In the genomic region with DNA sequence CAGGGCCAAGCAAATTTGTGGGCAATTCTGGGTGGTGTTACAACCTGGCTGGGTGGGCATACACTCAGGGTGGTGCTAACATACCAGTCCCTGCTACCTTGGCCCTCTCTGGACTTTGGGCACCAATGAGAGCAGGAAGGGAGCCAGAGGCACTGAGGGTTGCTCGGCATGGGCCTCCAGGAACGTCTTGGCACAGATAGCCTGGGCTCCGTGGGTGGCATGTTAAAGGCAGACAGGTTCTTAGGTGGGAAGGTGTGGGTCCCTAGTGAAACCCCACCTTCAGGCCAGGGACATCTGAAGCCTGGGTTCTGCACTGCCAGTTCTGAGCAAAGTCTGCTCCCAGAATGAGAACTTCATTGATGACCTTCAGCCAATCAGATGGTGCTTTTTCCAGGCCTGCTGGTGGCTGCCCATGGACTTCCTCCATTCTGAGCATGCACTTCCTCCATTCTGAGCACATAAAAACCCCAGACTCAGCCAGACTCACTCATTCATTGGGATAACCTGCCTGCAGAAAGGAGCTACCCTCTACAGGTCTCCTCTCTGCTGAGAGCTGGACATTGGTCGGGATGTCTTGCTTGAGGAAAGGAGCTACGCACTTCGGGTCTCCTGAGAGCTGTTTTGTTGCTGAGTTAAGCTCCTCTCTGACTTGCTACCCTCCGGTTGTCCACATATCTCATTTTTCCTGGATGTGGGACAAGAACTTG, we compare ENCODE assay signal across 22 cellular contexts.
"Had no signal": no experiment of that assay in that cellular context is flagged by ENCODE, and none has a peak within 500 bp of the region (broad histone marks: within the 10 kb centered on the region; RNA-seq: fewer than 3 reads in every experiment).

No MANE protein-coding gene starts in this region.

- H3K4me1 Mint-ChIP-seq: IgD-negative memory B cell had no signal

- H3K9me3 ChIP-seq: SK-N-SH had no signal

- H3K27me3 Mint-ChIP-seq: IgD-negative memory B cell had no signal

- ATAC-seq: K562, Panc1, PC-3 had no signal

- H3K27ac Mint-ChIP-seq: IgD-negative memory B cell had no signal

- H3K27ac ChIP-seq: HL-60, RWPE1 had no signal

- H3K36me3 Mint-ChIP-seq: IgD-negative memory B cell had no signal

- H3K4me3 Mint-ChIP-seq: IgD-negative memory B cell had no signal

- DNase-seq: MV-4-11, NCI-H1092, NCI-H1105 treated with DMSO at 0.1 percent for 48 hours, NCI-H1417 treated with DMSO at 0.1 percent for 48 hours, NCI-H146, NCI-H1694 treated with DMSO at 0.1 percent for 48 hours, NCI-H1930, NCI-H2081, NCI-H2107, NCI-H2227 treated with DMSO at 0.1 percent for 48 hours, NCI-H524, NCI-H526 treated with DMSO at 0.1 percent for 48 hours, NCI-H748 treated with DMSO at 0.1 percent for 48 hours, PC-3, SHP77, SK-N-SH, SW 1271 had no signal

- H3K4me3 ChIP-seq: K562 had no signal
